ENCODE assay signal across 21 cellular contexts in genomic region chr7:107777702-107778101, GRCh38. TPM values are rescaled to one million over a fixed set of nuclear protein-coding genes. Genes with fewer than 3 reads are reported as not detected.
A peak's percentile ranks its signal among the peaks of the same experiment; 100 is the strongest.
DNase-seq lines count a peak whose midpoint lies in the region; ATAC-seq and TF ChIP-seq lines count a peak whose summit lies in the region.
"Had no signal": no experiment of that assay in that cellular context is flagged by ENCODE, and none has a peak within 500 bp of the region (broad histone marks: within the 10 kb centered on the region; RNA-seq: fewer than 3 reads in every experiment).

No MANE protein-coding gene starts in this region.

- CTCF ChIA-PET in activated naive CD4-positive, alpha-beta T cell treated with anti-CD3 and anti-CD28 coated beads for 36 hours (lab: Charles Lee), result no interaction called here

- H3K27me3 Mint-ChIP-seq in activated naive CD4-positive, alpha-beta T cell treated with anti-CD3 and anti-CD28 coated beads for 36 hours (ENCODE audit: low read depth), result no peaks in the 10 kb centered on the region
- H3K27me3 Mint-ChIP-seq in osteocyte (ENCODE audit: unreplicated experiment), result peaks cover 50% of the 10 kb centered on the region

- H3K4me1 ChIP-seq in muscle layer of colon (ENCODE audit: insufficient read depth, low read length) (peaks cover 33% of the 10 kb centered on the region), sigmoid colon (peaks cover 0 to 56% (median 40%) of the 10 kb centered on the region in 4 donors)
- H3K4me1 ChIP-seq: BE2C had no signal

- H3K27me3 ChIP-seq in muscle layer of colon (ENCODE audit: control insufficient read depth in 1 of 2, insufficient read depth in 2 of 2, low read length in 2 of 2) (no peaks in the 10 kb centered on the region), sigmoid colon (no peaks in the 10 kb centered on the region)
- H3K27me3 ChIP-seq: BE2C had no signal

- peak in 3 of 4 donors; percentile 16 to 31 (median 23) for TF ChIP-seq EP300 in sigmoid colon (IDR thresholded peaks at IDR 0.05)

- no peak for TF ChIP-seq POLR2A in sigmoid colon (IDR thresholded peaks at IDR 0.05)

- DNase-seq in sigmoid colon, result peak; percentile 83
- no peak for DNase-seq in activated naive CD4-positive, alpha-beta T cell treated with anti-CD3 and anti-CD28 coated beads for 36 hours
- DNase-seq in osteocyte (ENCODE audit: extremely low spot score, unreplicated experiment), result no peak
- DNase-seq: BE2C; C1 segment of cervical spinal cord; CD4-positive, CD25-positive, alpha-beta regulatory T cell; CD8-positive, alpha-beta memory T cell; COR-L47; DMS 273 treated with DMSO at 0.1 percent for 48 hours; DMS53; DND-41; EL; GM23248; HCEC 1CT had no signal

- no peaks in the 10 kb centered on the region for H3K9me3 Mint-ChIP-seq in activated naive CD4-positive, alpha-beta T cell treated with anti-CD3 and anti-CD28 coated beads for 36 hours
- no peaks in the 10 kb centered on the region for H3K9me3 Mint-ChIP-seq in osteocyte (ENCODE audit: unreplicated experiment)
- H3K9me3 Mint-ChIP-seq: CD8-positive, alpha-beta memory T cell had no signal

- H3K36me3 ChIP-seq in muscle layer of colon (ENCODE audit: insufficient read depth, low read length) (no peaks in the 10 kb centered on the region), sigmoid colon (no peaks in the 10 kb centered on the region)
- H3K36me3 ChIP-seq: BE2C had no signal

- H3K9me3 ChIP-seq in muscle layer of colon (ENCODE audit: low read length) (no peaks in the 10 kb centered on the region), sigmoid colon (no peaks in the 10 kb centered on the region)
- H3K9me3 ChIP-seq: BE2C had no signal

- TF ChIP-seq CTCF in VCaP (conservative IDR thresholded peaks at IDR 0.05) (peak; percentile 46), sigmoid colon (IDR thresholded peaks at IDR 0.05) (peak in 2 of 4 experiments; percentile 15 to 44), osteocyte (IDR thresholded peaks at IDR 0.05) (no peak)

- H3K4me3 ChIP-seq in muscle layer of colon (ENCODE audit: low read depth in 1 of 2, low read length in 2 of 2), result no peak overlapping the region
- H3K4me3 ChIP-seq in sigmoid colon, result no peak overlapping the region
- H3K4me3 ChIP-seq: GM12878, GM23248 had no signal

- H3K4me1 Mint-ChIP-seq in activated naive CD4-positive, alpha-beta T cell treated with anti-CD3 and anti-CD28 coated beads for 36 hours (ENCODE audit: low read depth), result peaks cover 3% of the 10 kb centered on the region
- no peaks in the 10 kb centered on the region for H3K4me1 Mint-ChIP-seq in osteocyte (ENCODE audit: unreplicated experiment)
- H3K4me1 Mint-ChIP-seq: CD8-positive, alpha-beta memory T cell had no signal

- no peak overlapping the region for H3K9ac ChIP-seq in muscle layer of colon (ENCODE audit: low read length)
- H3K9ac ChIP-seq: GM23248 had no signal

- H3K27ac ChIP-seq in VCaP (peak overlapping the region; percentile 41; the same call in 1 of the 2 replicates), muscle layer of colon (ENCODE audit: low read depth, low read length) (peak overlapping the region; percentile 60), sigmoid colon (peak overlapping the region in 3 of 4 donors; percentile 71 to 80 (median 78))
- H3K27ac ChIP-seq: GM23248 had no signal

- intact Hi-C loops in sigmoid colon (cut with DNase I), result loop anchor here (1.0 kb wide), 1 partner anchor 97 kb away; no protein-coding TSS in a partner anchor
- intact Hi-C loops in activated naive CD4-positive, alpha-beta T cell treated with anti-CD3 and anti-CD28 coated beads for 36 hours (cut with micrococcal nuclease), result no loop called here

- no peak overlapping the region for H3K27ac Mint-ChIP-seq in activated naive CD4-positive, alpha-beta T cell treated with anti-CD3 and anti-CD28 coated beads for 36 hours
- no peak overlapping the region for H3K27ac Mint-ChIP-seq in osteocyte (ENCODE audit: unreplicated experiment)
- H3K27ac Mint-ChIP-seq: CD4-positive, CD25-positive, alpha-beta regulatory T cell had no signal

- no peak overlapping the region for H3K4me3 Mint-ChIP-seq in activated naive CD4-positive, alpha-beta T cell treated with anti-CD3 and anti-CD28 coated beads for 36 hours
- no peak overlapping the region for H3K4me3 Mint-ChIP-seq in osteocyte (ENCODE audit: unreplicated experiment)
- H3K4me3 Mint-ChIP-seq: CD4-positive, CD25-positive, alpha-beta regulatory T cell; CD8-positive, alpha-beta memory T cell had no signal

- no peaks in the 10 kb centered on the region for H3K36me3 Mint-ChIP-seq in activated naive CD4-positive, alpha-beta T cell treated with anti-CD3 and anti-CD28 coated beads for 36 hours (ENCODE audit: low read depth)
- H3K36me3 Mint-ChIP-seq in osteocyte (ENCODE audit: unreplicated experiment), result no peaks in the 10 kb centered on the region
- H3K36me3 Mint-ChIP-seq: CD4-positive, CD25-positive, alpha-beta regulatory T cell had no signal

- 20 to 67% methylated on average over 3 of the region's 3 CpGs for WGBS in sigmoid colon, 2 donors

- no peak for ATAC-seq in GM18861 (IDR thresholded peaks at IDR 0.05; ENCODE audit: unreplicated experiment)
- ATAC-seq: GM12878 had no signal

RNA-seq across cellular contexts. Expression of gene SLC26A3, which starts 25.3 kb away (rescaled TPM):
- total RNA-seq in sigmoid colon, result 10 to 100 TPM in 1 of 4 donors, 1 to 10 TPM in 3; 4.8 to 12.0 (median 7.6) TPM
- polyA plus RNA-seq in sigmoid colon, result 1,000 to 10,000 TPM in 1 of 3 donors, 100 to 1,000 TPM in 2; 326 to 1,079 (median 751) TPM
- total RNA-seq in activated naive CD4-positive, alpha-beta T cell treated with anti-CD3 and anti-CD28 coated beads for 36 hours, result not detected
- not detected in 2 replicates for total RNA-seq in osteocyte
- total RNA-seq: A172; CD4-positive, CD25-positive, alpha-beta regulatory T cell; CD8-positive, alpha-beta memory T cell; G401; GM23248; HT-29 had no signal
- polyA plus RNA-seq: CD8-positive, alpha-beta memory T cell; GM12878; GM23248 had no signal

RNA-seq across cellular contexts. Expression of gene CBLL1, which starts 33.8 kb away (rescaled TPM):
- 10 to 100 TPM; 25.2 to 47.4 (median 38.9) TPM for total RNA-seq in sigmoid colon
- polyA plus RNA-seq in sigmoid colon, result 10 to 100 TPM in 1 of 3 donors, 1 to 10 TPM in 2; 6.7 to 11.0 (median 7.8) TPM
- total RNA-seq in activated naive CD4-positive, alpha-beta T cell treated with anti-CD3 and anti-CD28 coated beads for 36 hours, result 10 to 100 TPM; 31.6 to 32.1 TPM
- 23.8 and 26.2 TPM in 2 replicates for total RNA-seq in osteocyte
